Comparison of ENCODE assay signal across 31 cellular contexts in genomic region chr10:78770167-78771090, GRCh38.
A peak's percentile ranks its signal among the peaks of the same experiment; 100 is the strongest.
DNase-seq lines count a peak whose midpoint lies in the region; ATAC-seq and TF ChIP-seq lines count a peak whose summit lies in the region.
"Had no signal": no experiment of that assay in that cellular context is flagged by ENCODE, and none has a peak within 500 bp of the region (broad histone marks: within the 10 kb centered on the region; RNA-seq: fewer than 3 reads in every experiment).

No MANE protein-coding gene starts in this region.

- H3K9ac ChIP-seq in endodermal cell (ENCODE audit: extremely low read depth, low read length, poor library complexity, severe bottlenecking) = no peak overlapping the region

- no peaks in the 10 kb centered on the region for H4K20me1 ChIP-seq in osteoblast (ENCODE audit: insufficient read depth, low read length)

- TF ChIP-seq CTCF in endodermal cell (conservative IDR thresholded peaks at IDR 0.05) (no peak), osteoblast (IDR thresholded peaks at IDR 0.05; ENCODE audit: extremely low read depth, low read depth, low read length) (no peak), vagina (IDR thresholded peaks at IDR 0.05) (no peak), tibial nerve (IDR thresholded peaks at IDR 0.05) (no peak)

- H3K36me3 Mint-ChIP-seq in activated CD8-positive, alpha-beta memory T cell treated with anti-CD3 and anti-CD28 coated beads, Interleukin-2, amount 10 ng/mL, durations not matched to agents 7 days and 5 days = no peaks in the 10 kb centered on the region
- H3K36me3 Mint-ChIP-seq in endodermal cell (ENCODE audit: low read depth) = no peaks in the 10 kb centered on the region
- H3K36me3 Mint-ChIP-seq: CD4-positive, alpha-beta memory T cell; natural killer cell; stimulated activated memory B cell treated with anti-CD40 and anti-IgM and Interleukin-4, amounts not matched to agents 10 μg/mL and 1 μg/mL and 100 μg/mL, for 72 hours had no signal

- 93 to 94% methylated on average over 13 to 16 of the region's 16 CpGs for WGBS in endodermal cell (ENCODE audit: insufficient coverage in 1 of 2, insufficient read length in 1 of 2), 2 experiments
- WGBS in tibial nerve, 2 donors = 90 to 92% methylated on average over 16 of the region's 16 CpGs

- H3K4me3 ChIP-seq in endodermal cell (ENCODE audit: low read length) (no peak overlapping the region), osteoblast (ENCODE audit: insufficient read depth, low read length) (no peak overlapping the region), vagina (no peak overlapping the region), tibial nerve (no peak overlapping the region)
- H3K4me3 ChIP-seq: gastroesophageal sphincter, left lung, MG63, pancreas, right lobe of liver, SJCRH30 had no signal

- H3K79me2 ChIP-seq in osteoblast (ENCODE audit: insufficient read depth, low read length) = no peaks in the 10 kb centered on the region

- no peak overlapping the region for H3K4me2 ChIP-seq in osteoblast (ENCODE audit: insufficient read depth, low read length)

- no peaks in the 10 kb centered on the region for H3K4me1 Mint-ChIP-seq in activated CD8-positive, alpha-beta memory T cell treated with anti-CD3 and anti-CD28 coated beads, Interleukin-2, amount 10 ng/mL, durations not matched to agents 7 days and 5 days
- peaks cover 10% of the 10 kb centered on the region for H3K4me1 Mint-ChIP-seq in endodermal cell
- H3K4me1 Mint-ChIP-seq: CD4-positive, alpha-beta memory T cell; central memory CD8-positive, alpha-beta T cell; natural killer cell; stimulated activated memory B cell treated with anti-CD40 and anti-IgM and Interleukin-4, amounts not matched to agents 10 μg/mL and 1 μg/mL and 100 μg/mL, for 72 hours had no signal

- H3K36me3 ChIP-seq in endodermal cell (ENCODE audit: control insufficient read depth, insufficient read depth, low read length) = no peaks in the 10 kb centered on the region
- H3K36me3 ChIP-seq in osteoblast (ENCODE audit: insufficient read depth, low read length) = no peaks in the 10 kb centered on the region
- no peaks in the 10 kb centered on the region for H3K36me3 ChIP-seq in vagina
- H3K36me3 ChIP-seq in tibial nerve = no peaks in the 10 kb centered on the region
- H3K36me3 ChIP-seq: gastroesophageal sphincter, left lung, MG63, pancreas, right lobe of liver, SJCRH30 had no signal

- no peaks in the 10 kb centered on the region for H3K9me3 ChIP-seq in endodermal cell (ENCODE audit: control insufficient read depth, low read length)
- H3K9me3 ChIP-seq in osteoblast (ENCODE audit: low read depth, low read length) = no peaks in the 10 kb centered on the region
- H3K9me3 ChIP-seq in vagina = no peaks in the 10 kb centered on the region
- no peaks in the 10 kb centered on the region for H3K9me3 ChIP-seq in tibial nerve
- H3K9me3 ChIP-seq: gastroesophageal sphincter, left lung, MG63, pancreas, right lobe of liver, SJCRH30 had no signal

- no peaks in the 10 kb centered on the region for H3K9me3 Mint-ChIP-seq in activated CD8-positive, alpha-beta memory T cell treated with anti-CD3 and anti-CD28 coated beads, Interleukin-2, amount 10 ng/mL, durations not matched to agents 7 days and 5 days (ENCODE audit: low read depth)
- H3K9me3 Mint-ChIP-seq in endodermal cell = no peaks in the 10 kb centered on the region
- H3K9me3 Mint-ChIP-seq: activated CD8-positive, alpha-beta T cell treated with anti-CD3 and anti-CD28 coated beads for 36 hours; CD4-positive, alpha-beta memory T cell; central memory CD8-positive, alpha-beta T cell; natural killer cell; stimulated activated memory B cell treated with anti-CD40 and anti-IgM and Interleukin-4, amounts not matched to agents 10 μg/mL and 1 μg/mL and 100 μg/mL, for 72 hours had no signal

- intact Hi-C loops in vagina (cut with DNase I) = no loop called here

- no peak overlapping the region for H3K27ac Mint-ChIP-seq in activated CD8-positive, alpha-beta memory T cell treated with anti-CD3 and anti-CD28 coated beads, Interleukin-2, amount 10 ng/mL, durations not matched to agents 7 days and 5 days
- no peak overlapping the region for H3K27ac Mint-ChIP-seq in endodermal cell
- H3K27ac Mint-ChIP-seq: activated CD8-positive, alpha-beta T cell treated with anti-CD3 and anti-CD28 coated beads for 36 hours; CD4-positive, alpha-beta memory T cell; natural killer cell; stimulated activated memory B cell treated with anti-CD40 and anti-IgM and Interleukin-4, amounts not matched to agents 10 μg/mL and 1 μg/mL and 100 μg/mL, for 72 hours had no signal

- CTCF ChIA-PET in activated CD8-positive, alpha-beta memory T cell treated with anti-CD3 and anti-CD28 coated beads, Interleukin-2, amount 10 ng/mL, durations not matched to agents 7 days and 5 days (lab: Charles Lee) = no interaction called here

- H3K4me1 ChIP-seq in endodermal cell (ENCODE audit: control insufficient read depth, insufficient read depth, low read length) (no peaks in the 10 kb centered on the region), osteoblast (ENCODE audit: insufficient read depth, low read length) (no peaks in the 10 kb centered on the region), vagina (peaks cover 19% of the 10 kb centered on the region), tibial nerve (peaks cover 0 to 22% (median 4%) of the 10 kb centered on the region in 4 donors)
- H3K4me1 ChIP-seq: left lung had no signal

- H3K27ac ChIP-seq in endodermal cell (ENCODE audit: low read depth, low read length) (no peak overlapping the region), osteoblast (ENCODE audit: low read depth, low read length) (no peak overlapping the region), vagina (peak overlapping the region; percentile 14), tibial nerve (no peak overlapping the region)
- H3K27ac ChIP-seq: right lobe of liver, SJCRH30 had no signal

- ATAC-seq in activated CD8-positive, alpha-beta memory T cell treated with anti-CD3 and anti-CD28 coated beads, Interleukin-2, amount 10 ng/mL, durations not matched to agents 7 days and 5 days = no peak
- ATAC-seq in GM21381 (IDR thresholded peaks at IDR 0.05; ENCODE audit: unreplicated experiment) = no peak
- ATAC-seq: activated CD8-positive, alpha-beta T cell treated with anti-CD3 and anti-CD28 coated beads for 36 hours; gastroesophageal sphincter; natural killer cell; right lobe of liver; stimulated activated memory B cell treated with anti-CD40 and anti-IgM and Interleukin-4, amounts not matched to agents 10 μg/mL and 1 μg/mL and 100 μg/mL, for 72 hours had no signal

- H3K27me3 ChIP-seq in endodermal cell (ENCODE audit: control insufficient read depth, insufficient read depth, low read length, poor library complexity, severe bottlenecking) = no peaks in the 10 kb centered on the region
- H3K27me3 ChIP-seq in osteoblast (ENCODE audit: insufficient read depth, low read length) = peaks cover 8% of the 10 kb centered on the region
- no peaks in the 10 kb centered on the region for H3K27me3 ChIP-seq in vagina
- no peaks in the 10 kb centered on the region for H3K27me3 ChIP-seq in tibial nerve
- H3K27me3 ChIP-seq: gastroesophageal sphincter, left lung, MG63, pancreas, right lobe of liver, SJCRH30 had no signal

- no peak overlapping the region for H2AFZ ChIP-seq in osteoblast (ENCODE audit: low read length)

- TF ChIP-seq EP300 in tibial nerve (IDR thresholded peaks at IDR 0.05) = no peak

- no peak overlapping the region for H3K4me3 Mint-ChIP-seq in activated CD8-positive, alpha-beta memory T cell treated with anti-CD3 and anti-CD28 coated beads, Interleukin-2, amount 10 ng/mL, durations not matched to agents 7 days and 5 days
- H3K4me3 Mint-ChIP-seq in endodermal cell = no peak overlapping the region
- H3K4me3 Mint-ChIP-seq: activated CD8-positive, alpha-beta T cell treated with anti-CD3 and anti-CD28 coated beads for 36 hours; CD4-positive, alpha-beta memory T cell; central memory CD8-positive, alpha-beta T cell; natural killer cell; stimulated activated memory B cell treated with anti-CD40 and anti-IgM and Interleukin-4, amounts not matched to agents 10 μg/mL and 1 μg/mL and 100 μg/mL, for 72 hours had no signal

- TF ChIP-seq POLR2A in vagina (IDR thresholded peaks at IDR 0.05) = no peak
- TF ChIP-seq POLR2A in tibial nerve (IDR thresholded peaks at IDR 0.05) = no peak

- H3K27me3 Mint-ChIP-seq in activated CD8-positive, alpha-beta memory T cell treated with anti-CD3 and anti-CD28 coated beads, Interleukin-2, amount 10 ng/mL, durations not matched to agents 7 days and 5 days = no peaks in the 10 kb centered on the region
- peaks cover 1% of the 10 kb centered on the region for H3K27me3 Mint-ChIP-seq in endodermal cell (ENCODE audit: insufficient read depth)
- H3K27me3 Mint-ChIP-seq: activated CD8-positive, alpha-beta T cell treated with anti-CD3 and anti-CD28 coated beads for 36 hours; central memory CD8-positive, alpha-beta T cell had no signal

- DNase-seq in activated CD8-positive, alpha-beta memory T cell treated with anti-CD3 and anti-CD28 coated beads for 24 hours = peak; percentile 37
- no peak for DNase-seq in activated CD8-positive, alpha-beta memory T cell treated with anti-CD3 and anti-CD28 coated beads, Interleukin-2, amount 10 ng/mL, durations not matched to agents 7 days and 5 days
- DNase-seq in endodermal cell (peak; percentile 40), osteoblast (ENCODE audit: insufficient read length, low spot score, missing footprints) (peak; percentile 81), vagina (ENCODE audit: extremely low spot score in 2 of 2) (no peak), tibial nerve (ENCODE audit: low spot score in 2 of 2) (no peak)
- no peak for DNase-seq in activated naive CD4-positive, alpha-beta T cell treated with Interleukin-2 at 50 U/mL for 16 hours
- DNase-seq: activated CD4-positive, CD25-positive, alpha-beta regulatory T cell; activated CD8-positive, alpha-beta T cell treated with anti-CD3 and anti-CD28 coated beads for 36 hours; activated gamma-delta T cell; activated T-cell treated with anti-CD3 and anti-CD28 coated beads for 4 hours; AML-193; CD4-positive, alpha-beta memory T cell; hypothalamus; KG1; MG63; midbrain; natural killer cell; NCI-H2029 treated with DMSO at 0.1 percent for 48 hours; NCI-H2227 treated with DMSO at 0.1 percent for 48 hours; NCI-H69; SJCRH30; stimulated activated CD4-positive, alpha-beta T cell treated with anti-CD3 and anti-CD28 coated beads, Interleukin-4, amount 100 ng/mL, for 24 hours; T-helper 1 cell had no signal

Comparison
In these comparisons a context has a peak if more than half of its experiments do, and no peak if none do; other contexts are left out.
1. DNase-seq: peak in activated CD8-positive, alpha-beta memory T cell treated with anti-CD3 and anti-CD28 coated beads for 24 hours (single experiment), endodermal cell (single experiment) and osteoblast (single experiment); none in activated CD8-positive, alpha-beta memory T cell treated with anti-CD3 and anti-CD28 coated beads, Interleukin-2, amount 10 ng/mL, durations not matched to agents 7 days and 5 days (single experiment), vagina (0 of 2), activated naive CD4-positive, alpha-beta T cell treated with Interleukin-2 at 50 U/mL for 16 hours (single experiment) and tibial nerve (0 of 2).